17 cellular contexts compared by ENCODE assay signal in genomic region chr7:40027545-40027944, GRCh38.
DNase-seq lines count a peak whose midpoint lies in the region; ATAC-seq and TF ChIP-seq lines count a peak whose summit lies in the region.
"Had no signal": no experiment of that assay in that cellular context is flagged by ENCODE, and none has a peak within 500 bp of the region (broad histone marks: within the 10 kb centered on the region; RNA-seq: fewer than 3 reads in every experiment).

No MANE protein-coding gene starts in this region.

- H3K27ac Mint-ChIP-seq in activated CD8-positive, alpha-beta T cell treated with anti-CD3 and anti-CD28 coated beads for 36 hours = no peak overlapping the region
- no peak overlapping the region for H3K27ac Mint-ChIP-seq in activated CD8-positive, alpha-beta T cell treated with anti-CD3 and anti-CD28 coated beads, Interleukin-2, amount 10 ng/mL, durations not matched to agents 7 days and 5 days
- peak overlapping the region; percentile 13; the same call in 1 of the 2 replicates for H3K27ac Mint-ChIP-seq in GM23338
- H3K27ac Mint-ChIP-seq in activated T-helper 17 cell treated with anti-CD3 and anti-CD28 coated beads, Interleukin-2, amount 50 U/mL, for 72 hours = no peak overlapping the region
- H3K27ac Mint-ChIP-seq in progenitor cell of endocrine pancreas = peak overlapping the region; percentile 84
- no peak overlapping the region for H3K27ac Mint-ChIP-seq in stimulated activated naive B cell treated with anti-CD40 and anti-IgM and Interleukin-4, amounts not matched to agents 10 μg/mL and 1 μg/mL and 100 μg/mL, for 72 hours
- H3K27ac Mint-ChIP-seq: B cell had no signal

- no peaks in the 10 kb centered on the region for H3K4me1 ChIP-seq in GM23338 (ENCODE audit: insufficient read depth)

- H3K27ac ChIP-seq in GM23338 (ENCODE audit: low read depth) = no peak overlapping the region; the same call in 1 of the 2 replicates

- no peaks in the 10 kb centered on the region for H3K36me3 ChIP-seq in GM23338 (ENCODE audit: insufficient read depth)

- POLR2A ChIA-PET in activated CD8-positive, alpha-beta T cell treated with anti-CD3 and anti-CD28 coated beads for 36 hours (lab: Charles Lee) = no interaction called here
- POLR2A ChIA-PET in activated CD8-positive, alpha-beta T cell treated with anti-CD3 and anti-CD28 coated beads, Interleukin-2, amount 10 ng/mL, durations not matched to agents 7 days and 5 days (lab: Charles Lee) = no interaction called here

- H3K27me3 ChIP-seq in GM23338 (ENCODE audit: insufficient read depth) = no peaks in the 10 kb centered on the region

- no peaks in the 10 kb centered on the region for H3K9me2 ChIP-seq in GM23338 (ENCODE audit: insufficient read depth)

- DNase-seq in activated CD8-positive, alpha-beta T cell treated with anti-CD3 and anti-CD28 coated beads for 36 hours = no peak
- no peak for DNase-seq in activated CD8-positive, alpha-beta T cell treated with anti-CD3 and anti-CD28 coated beads, Interleukin-2, amount 10 ng/mL, durations not matched to agents 7 days and 5 days
- DNase-seq in GM23338 (ENCODE audit: low spot score) (no peak), progenitor cell of endocrine pancreas (ENCODE audit: low spot score, unreplicated experiment) (no peak), NCI-H82 treated with DMSO at 0.1 percent for 48 hours (lab: John Stamatoyannopoulos, UW; ENCODE audit: unreplicated experiment) (no peak), MV-4-11 (lab: John Stamatoyannopoulos, UW) (no peak)
- DNase-seq in stimulated activated naive B cell treated with anti-CD40 and anti-IgM and Interleukin-4, amounts not matched to agents 10 μg/mL and 1 μg/mL and 100 μg/mL, for 72 hours = no peak
- DNase-seq: ACHN; C1 segment of cervical spinal cord; CD4-positive, alpha-beta memory T cell; COR-L47; DMS153; DMS79 treated with DMSO at 0.1 percent for 48 hours; EL had no signal

- no peaks in the 10 kb centered on the region for H3K27me3 Mint-ChIP-seq in activated CD8-positive, alpha-beta T cell treated with anti-CD3 and anti-CD28 coated beads for 36 hours
- no peaks in the 10 kb centered on the region for H3K27me3 Mint-ChIP-seq in activated CD8-positive, alpha-beta T cell treated with anti-CD3 and anti-CD28 coated beads, Interleukin-2, amount 10 ng/mL, durations not matched to agents 7 days and 5 days (ENCODE audit: low read depth)
- no peaks in the 10 kb centered on the region for H3K27me3 Mint-ChIP-seq in GM23338 (ENCODE audit: insufficient read depth, low read depth, poor library complexity)
- H3K27me3 Mint-ChIP-seq in activated T-helper 17 cell treated with anti-CD3 and anti-CD28 coated beads, Interleukin-2, amount 50 U/mL, for 72 hours = no peaks in the 10 kb centered on the region
- H3K27me3 Mint-ChIP-seq in progenitor cell of endocrine pancreas = no peaks in the 10 kb centered on the region
- H3K27me3 Mint-ChIP-seq in stimulated activated naive B cell treated with anti-CD40 and anti-IgM and Interleukin-4, amounts not matched to agents 10 μg/mL and 1 μg/mL and 100 μg/mL, for 72 hours = no peaks in the 10 kb centered on the region
- H3K27me3 Mint-ChIP-seq: B cell; CD4-positive, alpha-beta memory T cell had no signal

- no peak overlapping the region for H2AFZ ChIP-seq in GM23338

- no peaks in the 10 kb centered on the region for H3F3A ChIP-seq in GM23338 (replicated peaks; ENCODE audit: low read depth)

- no peak for TF ChIP-seq CTCF in activated CD8-positive, alpha-beta T cell treated with anti-CD3 and anti-CD28 coated beads for 36 hours (IDR thresholded peaks at IDR 0.05)
- TF ChIP-seq CTCF in GM23338 (conservative IDR thresholded peaks at IDR 0.05; ENCODE audit: low read depth in 2 of 2) = no peak
- no peak for TF ChIP-seq CTCF in progenitor cell of endocrine pancreas (IDR thresholded peaks at IDR 0.05; ENCODE audit: unreplicated experiment)

- no peaks in the 10 kb centered on the region; the same call in 1 of the 2 replicates for H4K20me1 ChIP-seq in GM23338 (replicated peaks; ENCODE audit: insufficient read depth)

- H3K79me2 ChIP-seq in GM23338 (replicated peaks; ENCODE audit: insufficient read depth) = 0 out of 2 replicates have a peak, but pooled peaks cover 6% of the 10 kb centered on the region

- peaks cover 22% of the 10 kb centered on the region for H3K4me1 Mint-ChIP-seq in activated CD8-positive, alpha-beta T cell treated with anti-CD3 and anti-CD28 coated beads for 36 hours (ENCODE audit: low read depth)
- peaks cover 6% of the 10 kb centered on the region for H3K4me1 Mint-ChIP-seq in activated CD8-positive, alpha-beta T cell treated with anti-CD3 and anti-CD28 coated beads, Interleukin-2, amount 10 ng/mL, durations not matched to agents 7 days and 5 days (ENCODE audit: low read depth)
- H3K4me1 Mint-ChIP-seq in GM23338 (no peaks in the 10 kb centered on the region; the same call in 2 of the 3 replicates), progenitor cell of endocrine pancreas (ENCODE audit: low read depth) (no peaks in the 10 kb centered on the region)
- peaks cover 18% of the 10 kb centered on the region for H3K4me1 Mint-ChIP-seq in activated T-helper 17 cell treated with anti-CD3 and anti-CD28 coated beads, Interleukin-2, amount 50 U/mL, for 72 hours
- peaks cover 8 to 26% of the 10 kb centered on the region in 2 donors for H3K4me1 Mint-ChIP-seq in stimulated activated naive B cell treated with anti-CD40 and anti-IgM and Interleukin-4, amounts not matched to agents 10 μg/mL and 1 μg/mL and 100 μg/mL, for 72 hours

- CTCF ChIA-PET in activated CD8-positive, alpha-beta T cell treated with anti-CD3 and anti-CD28 coated beads for 36 hours (lab: Charles Lee) = interaction anchor here (1.5 to 1.6 kb wide), 4 partner anchors 12 to 131 kb away, joined by 4 to 9 read pairs (median 5); no protein-coding TSS in a partner anchor
- CTCF ChIA-PET in activated CD8-positive, alpha-beta T cell treated with anti-CD3 and anti-CD28 coated beads, Interleukin-2, amount 10 ng/mL, durations not matched to agents 7 days and 5 days (lab: Charles Lee) = interaction anchor here (1.4 kb wide), 1 partner anchor 131 kb away, joined by 3 read pairs; no protein-coding TSS in a partner anchor

- intact Hi-C loops in activated CD8-positive, alpha-beta T cell treated with anti-CD3 and anti-CD28 coated beads for 36 hours (cut with micrococcal nuclease) = no loop called here

- H3K36me3 Mint-ChIP-seq in activated CD8-positive, alpha-beta T cell treated with anti-CD3 and anti-CD28 coated beads for 36 hours (ENCODE audit: low read depth) = peaks cover 21% of the 10 kb centered on the region
- peaks cover 24% of the 10 kb centered on the region for H3K36me3 Mint-ChIP-seq in activated CD8-positive, alpha-beta T cell treated with anti-CD3 and anti-CD28 coated beads, Interleukin-2, amount 10 ng/mL, durations not matched to agents 7 days and 5 days (ENCODE audit: low read depth)
- H3K36me3 Mint-ChIP-seq in GM23338 (ENCODE audit: low read depth) (peaks cover 15% of the 10 kb centered on the region; the same call in 2 of the 3 replicates), progenitor cell of endocrine pancreas (ENCODE audit: insufficient read depth) (peaks cover 16% of the 10 kb centered on the region)
- peaks cover 70% of the 10 kb centered on the region for H3K36me3 Mint-ChIP-seq in activated T-helper 17 cell treated with anti-CD3 and anti-CD28 coated beads, Interleukin-2, amount 50 U/mL, for 72 hours (ENCODE audit: low read depth)
- H3K36me3 Mint-ChIP-seq in stimulated activated naive B cell treated with anti-CD40 and anti-IgM and Interleukin-4, amounts not matched to agents 10 μg/mL and 1 μg/mL and 100 μg/mL, for 72 hours = peaks cover 21 to 53% of the 10 kb centered on the region in 2 donors

- ATAC-seq in activated CD8-positive, alpha-beta T cell treated with anti-CD3 and anti-CD28 coated beads for 36 hours = peak; percentile 47
- ATAC-seq in activated CD8-positive, alpha-beta T cell treated with anti-CD3 and anti-CD28 coated beads, Interleukin-2, amount 10 ng/mL, durations not matched to agents 7 days and 5 days = no peak
- ATAC-seq in GM23338 = no peak
- peak; percentile 64 for ATAC-seq in activated T-helper 17 cell treated with anti-CD3 and anti-CD28 coated beads, Interleukin-2, amount 50 U/mL, for 72 hours (replicated peaks)
- ATAC-seq in stimulated activated naive B cell treated with anti-CD40 and anti-IgM and Interleukin-4, amounts not matched to agents 10 μg/mL and 1 μg/mL and 100 μg/mL, for 72 hours (replicated peaks) = no peak
- ATAC-seq: HepG2 had no signal

- H3K4me3 Mint-ChIP-seq in activated CD8-positive, alpha-beta T cell treated with anti-CD3 and anti-CD28 coated beads for 36 hours = no peak overlapping the region
- H3K4me3 Mint-ChIP-seq in activated CD8-positive, alpha-beta T cell treated with anti-CD3 and anti-CD28 coated beads, Interleukin-2, amount 10 ng/mL, durations not matched to agents 7 days and 5 days = no peak overlapping the region
- no peak overlapping the region for H3K4me3 Mint-ChIP-seq in GM23338
- H3K4me3 Mint-ChIP-seq in activated T-helper 17 cell treated with anti-CD3 and anti-CD28 coated beads, Interleukin-2, amount 50 U/mL, for 72 hours = no peak overlapping the region
- no peak overlapping the region for H3K4me3 Mint-ChIP-seq in progenitor cell of endocrine pancreas (ENCODE audit: low read depth)
- H3K4me3 Mint-ChIP-seq in stimulated activated naive B cell treated with anti-CD40 and anti-IgM and Interleukin-4, amounts not matched to agents 10 μg/mL and 1 μg/mL and 100 μg/mL, for 72 hours = no peak overlapping the region
- H3K4me3 Mint-ChIP-seq: B cell; CD4-positive, alpha-beta memory T cell had no signal

- no peak overlapping the region for H3K4me2 ChIP-seq in GM23338

- H3K9me3 Mint-ChIP-seq in activated CD8-positive, alpha-beta T cell treated with anti-CD3 and anti-CD28 coated beads for 36 hours = no peaks in the 10 kb centered on the region
- H3K9me3 Mint-ChIP-seq in activated CD8-positive, alpha-beta T cell treated with anti-CD3 and anti-CD28 coated beads, Interleukin-2, amount 10 ng/mL, durations not matched to agents 7 days and 5 days (ENCODE audit: insufficient read depth) = no peaks in the 10 kb centered on the region
- no peaks in the 10 kb centered on the region for H3K9me3 Mint-ChIP-seq in GM23338
- H3K9me3 Mint-ChIP-seq in activated T-helper 17 cell treated with anti-CD3 and anti-CD28 coated beads, Interleukin-2, amount 50 U/mL, for 72 hours = no peaks in the 10 kb centered on the region
- H3K9me3 Mint-ChIP-seq in progenitor cell of endocrine pancreas (ENCODE audit: low read depth) = no peaks in the 10 kb centered on the region
- H3K9me3 Mint-ChIP-seq in stimulated activated naive B cell treated with anti-CD40 and anti-IgM and Interleukin-4, amounts not matched to agents 10 μg/mL and 1 μg/mL and 100 μg/mL, for 72 hours = no peaks in the 10 kb centered on the region
- H3K9me3 Mint-ChIP-seq: CD4-positive, alpha-beta memory T cell had no signal

- no peak overlapping the region for H3K4me3 ChIP-seq in GM23338

TF ChIP-seq in GM23338, 12 proteins besides CTCF, POLR2A, EP300 and RAD21 (continues in another document):
- TF ChIP-seq CREB1 (CRISPR knock-in tag; IDR thresholded peaks at IDR 0.05; ENCODE audit: low read depth) = no peak
- TF ChIP-seq EZH2phosphoT487 (IDR thresholded peaks at IDR 0.05; ENCODE audit: unreplicated experiment) = no peak

Comparison
In these comparisons a context has a peak if more than half of its experiments do, and no peak if none do; other contexts are left out.
1. ATAC-seq: peak in activated CD8-positive, alpha-beta T cell treated with anti-CD3 and anti-CD28 coated beads for 36 hours (single experiment) and activated T-helper 17 cell treated with anti-CD3 and anti-CD28 coated beads, Interleukin-2, amount 50 U/mL, for 72 hours (single experiment); none in activated CD8-positive, alpha-beta T cell treated with anti-CD3 and anti-CD28 coated beads, Interleukin-2, amount 10 ng/mL, durations not matched to agents 7 days and 5 days (single experiment), GM23338 (single experiment) and stimulated activated naive B cell treated with anti-CD40 and anti-IgM and Interleukin-4, amounts not matched to agents 10 μg/mL and 1 μg/mL and 100 μg/mL, for 72 hours (0 of 2).
2. H3K27ac Mint-ChIP-seq: peak in GM23338 (single experiment) and progenitor cell of endocrine pancreas (single experiment); none in activated CD8-positive, alpha-beta T cell treated with anti-CD3 and anti-CD28 coated beads for 36 hours (single experiment), activated CD8-positive, alpha-beta T cell treated with anti-CD3 and anti-CD28 coated beads, Interleukin-2, amount 10 ng/mL, durations not matched to agents 7 days and 5 days (single experiment), activated T-helper 17 cell treated with anti-CD3 and anti-CD28 coated beads, Interleukin-2, amount 50 U/mL, for 72 hours (single experiment) and stimulated activated naive B cell treated with anti-CD40 and anti-IgM and Interleukin-4, amounts not matched to agents 10 μg/mL and 1 μg/mL and 100 μg/mL, for 72 hours (single experiment).